In genomic region chr3:28936154-28936553, GRCh38 we compare ENCODE assay signal across 18 cellular contexts.
"Had no signal": no experiment of that assay in that cellular context is flagged by ENCODE, and none has a peak within 500 bp of the region (broad histone marks: within the 10 kb centered on the region; RNA-seq: fewer than 3 reads in every experiment).

No MANE protein-coding gene starts in this region.

- H3K27me3 Mint-ChIP-seq: effector memory CD8-positive, alpha-beta T cell; naive thymus-derived CD4-positive, alpha-beta T cell had no signal

- H3K4me3 Mint-ChIP-seq: dendritic cell treated with granulocyte-macrophage colony-stimulating factor and Interleukin-4, amounts not matched to agents 40 ng/mL and 50 ng/mL, for 4 days; effector memory CD8-positive, alpha-beta T cell; neural crest cell had no signal

- H3K9me3 Mint-ChIP-seq: dendritic cell treated with granulocyte-macrophage colony-stimulating factor and Interleukin-4, amounts not matched to agents 40 ng/mL and 50 ng/mL, for 4 days had no signal

- FAIRE-seq: small intestine had no signal

- DNase-seq: effector memory CD8-positive, alpha-beta T cell; gastrocnemius medialis; heart right ventricle; hypothalamus; islet precursor cell; mammary epithelial cell; naive thymus-derived CD4-positive, alpha-beta T cell; posterior cingulate gyrus; right cardiac atrium; small intestine; stimulated activated CD4-positive, alpha-beta T cell treated with anti-CD3 and anti-CD28 coated beads, Interleukin-12 subunit alpha, Interleukin-12 subunit beta, amount 100 ng/mL, for 4 hours; stimulated activated naive CD4-positive, alpha-beta T cell treated with Interleukin-2 at 50 U/mL for 16 hours; tibial artery; upper lobe of left lung; uterus had no signal

- H3K27ac Mint-ChIP-seq: dendritic cell treated with granulocyte-macrophage colony-stimulating factor and Interleukin-4, amounts not matched to agents 40 ng/mL and 50 ng/mL, for 4 days; effector memory CD8-positive, alpha-beta T cell had no signal

- ATAC-seq: effector memory CD8-positive, alpha-beta T cell; gastrocnemius medialis; heart right ventricle; left lobe of liver; naive thymus-derived CD4-positive, alpha-beta T cell; right cardiac atrium had no signal
